27 cellular contexts compared by ENCODE assay signal in genomic region chr2:37379881-37380296, GRCh38. TPM values are rescaled to one million over a fixed set of nuclear protein-coding genes. Genes with fewer than 3 reads are reported as not detected.
DNase-seq lines count a peak whose midpoint lies in the region; ATAC-seq, FAIRE-seq and TF ChIP-seq lines count a peak whose summit lies in the region.
"Had no signal": no experiment of that assay in that cellular context is flagged by ENCODE, and none has a peak within 500 bp of the region (broad histone marks: within the 10 kb centered on the region; RNA-seq: fewer than 3 reads in every experiment).

No MANE protein-coding gene starts in this region.

- H4K20me1 ChIP-seq in astrocyte (ENCODE audit: insufficient read depth, low read length) (no peaks in the 10 kb centered on the region), neural progenitor cell (ENCODE audit: low read depth) (no peaks in the 10 kb centered on the region)

- TF ChIP-seq CTCF in astrocyte (IDR thresholded peaks at IDR 0.05; ENCODE audit: insufficient read depth, low read depth, low read length) (no peak), neural progenitor cell (IDR thresholded peaks at IDR 0.05) (no peak)

- H2BK120ac ChIP-seq in mesendoderm (ENCODE audit: low read depth, low read length) = peak overlapping the region; percentile 33

- H3K79me1 ChIP-seq in mesendoderm (ENCODE audit: low read length) = no peaks in the 10 kb centered on the region

- ATAC-seq in stimulated activated naive CD8-positive, alpha-beta T cell treated with anti-CD3 and anti-CD28 coated beads, Interleukin-15, Interleukin-2, amounts not matched to agents 100 U/mL and 50 U/mL, for 24 hours = no peak
- ATAC-seq: activated CD8-positive, alpha-beta memory T cell treated with anti-CD3 and anti-CD28 coated beads, Interleukin-2, amount 10 ng/mL, durations not matched to agents 7 days and 5 days; effector memory CD8-positive, alpha-beta T cell; GM12878 had no signal

- H3K36me3 ChIP-seq in MG63 (no peaks in the 10 kb centered on the region), astrocyte (ENCODE audit: insufficient read depth, low read length) (no peaks in the 10 kb centered on the region), mesendoderm (ENCODE audit: control insufficient read depth, insufficient read depth, low read length) (no peaks in the 10 kb centered on the region), neural progenitor cell (no peaks in the 10 kb centered on the region)
- H3K36me3 ChIP-seq: thyroid gland had no signal

- peak overlapping the region; percentile 82 for H3K56ac ChIP-seq in mesendoderm (ENCODE audit: low read length)

- H3K4me1 ChIP-seq in astrocyte (ENCODE audit: insufficient read depth, low read length) (peaks cover 25% of the 10 kb centered on the region), mesendoderm (ENCODE audit: control insufficient read depth, low read depth, low read length) (peaks cover 12% of the 10 kb centered on the region), neural progenitor cell (no peaks in the 10 kb centered on the region)
- H3K4me1 ChIP-seq: thyroid gland had no signal

- no CpG with 5 or more reads among the region's 5 CpGs for WGBS in mesendoderm (ENCODE audit: extremely low coverage, insufficient coverage, low lambda C conversion rate)

- H3K4me3 ChIP-seq in MG63 = no peak overlapping the region
- H3K4me3 ChIP-seq in astrocyte (ENCODE audit: insufficient read depth, low read depth, low read length) = no peak overlapping the region
- no peak overlapping the region for H3K4me3 ChIP-seq in mesendoderm (ENCODE audit: low read length)
- no peak overlapping the region for H3K4me3 ChIP-seq in neural progenitor cell
- H3K4me3 ChIP-seq: GM12878, thyroid gland had no signal

- H3K36me3 Mint-ChIP-seq in astrocyte (ENCODE audit: low read depth, unreplicated experiment) (no peaks in the 10 kb centered on the region), neural progenitor cell (no peaks in the 10 kb centered on the region)
- H3K36me3 Mint-ChIP-seq: activated naive CD8-positive, alpha-beta T cell treated with anti-CD3 and anti-CD28 coated beads for 36 hours; CD8-positive, alpha-beta memory T cell had no signal

- no peaks in the 10 kb centered on the region for H3F3A ChIP-seq in neural progenitor cell (ENCODE audit: low read depth)

- H3K4me3 Mint-ChIP-seq in astrocyte (ENCODE audit: unreplicated experiment) = no peak overlapping the region
- no peak overlapping the region for H3K4me3 Mint-ChIP-seq in neural progenitor cell
- H3K4me3 Mint-ChIP-seq: activated CD8-positive, alpha-beta memory T cell treated with anti-CD3 and anti-CD28 coated beads, Interleukin-2, amount 10 ng/mL, durations not matched to agents 7 days and 5 days; activated naive CD8-positive, alpha-beta T cell treated with anti-CD3 and anti-CD28 coated beads for 36 hours; activated T-helper 1 cell treated with anti-CD3 and anti-CD28 coated beads, Interleukin-12 subunit alpha, Interleukin-12 subunit beta, Interleukin-2, Interleukin-4 antibody, amounts not matched to agents 30 ng/mL and 10 ng/mL and 1 ng/mL, durations not matched to agents 14 hours and 24 hours and 36 hours; CD8-positive, alpha-beta memory T cell; effector memory CD8-positive, alpha-beta T cell; stimulated activated naive CD8-positive, alpha-beta T cell treated with anti-CD3 and anti-CD28 coated beads, Interleukin-15, Interleukin-2, amounts not matched to agents 100 ng/mL and 50 ng/mL, for 24 hours had no signal

- no peak for FAIRE-seq in astrocyte (lab: Jason Lieb, UNC)
- FAIRE-seq: GM12878 had no signal

- H3K23ac ChIP-seq in mesendoderm (ENCODE audit: low read length) = no peak overlapping the region

- peak; percentile 80 for DNase-seq in ELR (ENCODE audit: low read depth)
- peak; percentile 87 for DNase-seq in MG63
- no peak for DNase-seq in astrocyte (ENCODE audit: low read depth)
- peak; percentile 65 for DNase-seq in mesendoderm
- no peak for DNase-seq in stimulated activated naive CD8-positive, alpha-beta T cell treated with anti-CD3 and anti-CD28 coated beads, Interleukin-15, Interleukin-2, amounts not matched to agents 100 U/mL and 50 U/mL, for 24 hours
- no peak for DNase-seq in hepatic stellate cell (ENCODE audit: low spot score)
- DNase-seq in NCI-H2196 (lab: John Stamatoyannopoulos, UW; ENCODE audit: unreplicated experiment) = no peak
- no peak for DNase-seq in neural progenitor cell (ENCODE audit: low spot score)
- DNase-seq: activated CD4-positive, alpha-beta T cell treated with anti-CD3 and anti-CD28 coated beads for 4 hours; activated CD8-positive, alpha-beta memory T cell treated with anti-CD3 and anti-CD28 coated beads, Interleukin-2, amount 10 ng/mL, durations not matched to agents 7 days and 5 days; activated naive CD8-positive, alpha-beta T cell treated with anti-CD3 and anti-CD28 coated beads for 36 hours; CD8-positive, alpha-beta memory T cell; effector memory CD8-positive, alpha-beta T cell; left cardiac atrium; mesenchymal stem cell; NCI-H1417 treated with DMSO at 0.1 percent for 48 hours; NCI-H510A treated with DMSO at 0.1 percent for 48 hours; occipital lobe; retina; SK-N-SH; stimulated activated CD4-positive, alpha-beta T cell treated with anti-CD3 and anti-CD28 coated beads, Interleukin-4, amount 100 ng/mL, for 24 hours; T1000; thyroid gland had no signal

- peak overlapping the region; percentile 14 for H2BK15ac ChIP-seq in mesendoderm (replicated peaks; ENCODE audit: low read depth)

- H2AK5ac ChIP-seq in mesendoderm (ENCODE audit: low read length) = peak overlapping the region; percentile 88

- H3K79me2 ChIP-seq in astrocyte (ENCODE audit: insufficient read depth, low read length) = no peaks in the 10 kb centered on the region
- H3K79me2 ChIP-seq in mesendoderm (ENCODE audit: control insufficient read depth, insufficient read depth, low read length) = no peaks in the 10 kb centered on the region
- H3K79me2 ChIP-seq in neural progenitor cell (ENCODE audit: low read depth) = no peaks in the 10 kb centered on the region

- H3K18ac ChIP-seq in mesendoderm (ENCODE audit: low read length) = peak overlapping the region; percentile 95

- H2AFZ ChIP-seq in astrocyte (ENCODE audit: low read depth, low read length) = peak overlapping the region; percentile 24
- H2AFZ ChIP-seq in neural progenitor cell (replicated peaks) = no peak overlapping the region

- H3K4me1 Mint-ChIP-seq in astrocyte (ENCODE audit: low read depth, unreplicated experiment) = peaks cover 25% of the 10 kb centered on the region
- peaks cover 18% of the 10 kb centered on the region for H3K4me1 Mint-ChIP-seq in neural progenitor cell

- H3K27me3 ChIP-seq in MG63 = no peaks in the 10 kb centered on the region
- H3K27me3 ChIP-seq in astrocyte (ENCODE audit: insufficient read depth, low read length) = no peaks in the 10 kb centered on the region
- H3K27me3 ChIP-seq in mesendoderm (ENCODE audit: insufficient read depth, low read length, poor library complexity) = no peaks in the 10 kb centered on the region
- no peaks in the 10 kb centered on the region for H3K27me3 ChIP-seq in neural progenitor cell
- H3K27me3 ChIP-seq: thyroid gland had no signal

- H3K27ac Mint-ChIP-seq in astrocyte (ENCODE audit: unreplicated experiment) (peak overlapping the region; percentile 36), neural progenitor cell (no peak overlapping the region)
- H3K27ac Mint-ChIP-seq: activated CD8-positive, alpha-beta memory T cell treated with anti-CD3 and anti-CD28 coated beads, Interleukin-2, amount 10 ng/mL, durations not matched to agents 7 days and 5 days; activated naive CD8-positive, alpha-beta T cell treated with anti-CD3 and anti-CD28 coated beads for 36 hours; activated T-helper 1 cell treated with anti-CD3 and anti-CD28 coated beads, Interleukin-12 subunit alpha, Interleukin-12 subunit beta, Interleukin-2, Interleukin-4 antibody, amounts not matched to agents 30 ng/mL and 10 ng/mL and 1 ng/mL, durations not matched to agents 14 hours and 24 hours and 36 hours; CD8-positive, alpha-beta memory T cell; effector memory CD8-positive, alpha-beta T cell; stimulated activated naive CD8-positive, alpha-beta T cell treated with anti-CD3 and anti-CD28 coated beads, Interleukin-15, Interleukin-2, amounts not matched to agents 100 ng/mL and 50 ng/mL, for 24 hours had no signal

- H4K8ac ChIP-seq in mesendoderm (ENCODE audit: low read depth, low read length) = no peak overlapping the region

- H3K27me3 Mint-ChIP-seq in astrocyte (ENCODE audit: low read depth, unreplicated experiment) (peaks cover 1% of the 10 kb centered on the region), neural progenitor cell (ENCODE audit: insufficient read depth, low read depth) (peaks cover 3% of the 10 kb centered on the region)

- H3K4me2 ChIP-seq in astrocyte (ENCODE audit: low read length) (no peak overlapping the region), mesendoderm (ENCODE audit: low read length) (no peak overlapping the region), neural progenitor cell (no peak overlapping the region)
- H3K4me2 ChIP-seq: SK-N-SH had no signal

- H3K9ac ChIP-seq in astrocyte (ENCODE audit: low read length) (no peak overlapping the region), mesendoderm (ENCODE audit: low read length) (no peak overlapping the region), neural progenitor cell (no peak overlapping the region)
- H3K9ac ChIP-seq: SK-N-SH had no signal

- H3K9me3 Mint-ChIP-seq in astrocyte (ENCODE audit: unreplicated experiment) (no peaks in the 10 kb centered on the region), neural progenitor cell (no peaks in the 10 kb centered on the region)
- H3K9me3 Mint-ChIP-seq: activated T-helper 1 cell treated with anti-CD3 and anti-CD28 coated beads, Interleukin-12 subunit alpha, Interleukin-12 subunit beta, Interleukin-2, Interleukin-4 antibody, amounts not matched to agents 30 ng/mL and 10 ng/mL and 1 ng/mL, durations not matched to agents 14 hours and 24 hours and 36 hours; CD8-positive, alpha-beta memory T cell; effector memory CD8-positive, alpha-beta T cell; stimulated activated naive CD8-positive, alpha-beta T cell treated with anti-CD3 and anti-CD28 coated beads, Interleukin-15, Interleukin-2, amounts not matched to agents 100 ng/mL and 50 ng/mL, for 24 hours had no signal

- H3K9me3 ChIP-seq in MG63 = no peaks in the 10 kb centered on the region
- H3K9me3 ChIP-seq in astrocyte (ENCODE audit: insufficient read depth, low read depth, low read length) = no peaks in the 10 kb centered on the region
- H3K9me3 ChIP-seq in neural progenitor cell (ENCODE audit: low read depth) = no peaks in the 10 kb centered on the region
- H3K9me3 ChIP-seq: SK-N-SH, thyroid gland had no signal

- H3K4ac ChIP-seq in mesendoderm (ENCODE audit: low read depth, low read length) = peak overlapping the region; percentile 92

- peak overlapping the region; percentile 66 for H4K5ac ChIP-seq in mesendoderm (ENCODE audit: low read length)

- H3K27ac ChIP-seq in astrocyte (ENCODE audit: low read depth, low read length) (no peak overlapping the region), mesendoderm (ENCODE audit: low read depth, low read length) (peak overlapping the region; percentile 33), neural progenitor cell (no peak overlapping the region)
- H3K27ac ChIP-seq: RWPE1, thyroid gland had no signal

- H2BK5ac ChIP-seq in mesendoderm (ENCODE audit: low read length) = peak overlapping the region; percentile 66

RNA-seq across cellular contexts. Expression of gene QPCT, which starts 35.5 kb away (rescaled TPM):
- 0.59 and 3.4 TPM in 2 replicates for total RNA-seq in MG63 (2014; rRNA removed; shearing (Covaris generic); ENCODE audit: low replicate concordance)
- total RNA-seq in astrocyte = 23.1 and 25.2 TPM in 2 replicates
- polyA plus RNA-seq in mesendoderm (2013, experiment 1 of 2) = 26.1 TPM
- polyA plus RNA-seq in mesendoderm (2013, experiment 2 of 2) = 24.8 TPM
- 0.19 TPM in 1 of 2 replicates, not detected in the other for total RNA-seq in neural progenitor cell (ENCODE audit: low replicate concordance)

RNA-seq across cellular contexts. Expression of gene PRKD3, which starts 55.3 kb away (rescaled TPM):
- total RNA-seq in MG63 (2014; rRNA removed; shearing (Covaris generic); ENCODE audit: low replicate concordance) = 27.8 and 52.4 TPM in 2 replicates
- 40.0 and 42.5 TPM in 2 replicates for total RNA-seq in astrocyte
- 49.2 TPM for polyA plus RNA-seq in mesendoderm (2013, experiment 1 of 2)
- polyA plus RNA-seq in mesendoderm (2013, experiment 2 of 2) = 47.9 TPM
- total RNA-seq in neural progenitor cell (ENCODE audit: low replicate concordance) = 59.1 and 95.9 TPM in 2 replicates

Comparison
In these comparisons a context has a peak if more than half of its experiments do, and no peak if none do; other contexts are left out.
1. DNase-seq: peak in ELR (single experiment), MG63 (single experiment) and mesendoderm (single experiment); none in astrocyte (single experiment), stimulated activated naive CD8-positive, alpha-beta T cell treated with anti-CD3 and anti-CD28 coated beads, Interleukin-15, Interleukin-2, amounts not matched to agents 100 U/mL and 50 U/mL, for 24 hours (single experiment), hepatic stellate cell (single experiment), NCI-H2196 (single experiment) and neural progenitor cell (single experiment).